ENCODE assay signal across 13 cellular contexts in genomic region chr19:57829316-57829715, GRCh38. TPM values are rescaled to one million over a fixed set of nuclear protein-coding genes. Genes with fewer than 3 reads are reported as not detected.
DNase-seq lines count a peak whose midpoint lies in the region; ATAC-seq and TF ChIP-seq lines count a peak whose summit lies in the region.
"Had no signal": no experiment of that assay in that cellular context is flagged by ENCODE, and none has a peak within 500 bp of the region (broad histone marks: within the 10 kb centered on the region; RNA-seq: fewer than 3 reads in every experiment).

No MANE protein-coding gene starts in this region.

- WGBS in mesodermal cell (ENCODE audit: insufficient coverage in 2 of 2), 2 experiments, result 94% methylated on average over 2 to 3 of the region's 5 CpGs

- H3K27ac Mint-ChIP-seq in CD8-positive, alpha-beta T cell, result peak overlapping the region; percentile 53
- H3K27ac Mint-ChIP-seq: activated naive CD8-positive, alpha-beta T cell; stimulated activated memory B cell treated with anti-CD40 and anti-IgM and Interleukin-4, amounts not matched to agents 10 μg/mL and 1 μg/mL and 100 μg/mL, for 72 hours had no signal

- peaks cover 40% of the 10 kb centered on the region for H3K4me1 Mint-ChIP-seq in CD8-positive, alpha-beta T cell (ENCODE audit: low read depth)
- H3K4me1 Mint-ChIP-seq: CD14-positive monocyte had no signal

- intact Hi-C loops in CD8-positive, alpha-beta T cell (cut with DNase I, micrococcal nuclease), result no loop called here

- no peak for DNase-seq in CD8-positive, alpha-beta T cell
- DNase-seq in fibroblast of pulmonary artery (ENCODE audit: low read depth) (peak; percentile 81), foreskin keratinocyte (no peak), NCI-H2196 (lab: John Stamatoyannopoulos, UW; ENCODE audit: unreplicated experiment) (no peak)
- DNase-seq in central memory CD4-positive, alpha-beta T cell, result no peak
- DNase-seq: NCI-H510A had no signal

- H3K36me3 Mint-ChIP-seq in CD8-positive, alpha-beta T cell, result peaks cover 41% of the 10 kb centered on the region

- H3K27me3 ChIP-seq in CD8-positive, alpha-beta T cell (ENCODE audit: insufficient read depth, low read length), result no peaks in the 10 kb centered on the region
- H3K27me3 ChIP-seq in foreskin keratinocyte, result no peaks in the 10 kb centered on the region
- H3K27me3 ChIP-seq: thyroid gland had no signal

- no peaks in the 10 kb centered on the region for H3K4me1 ChIP-seq in CD8-positive, alpha-beta T cell (ENCODE audit: insufficient read depth, low read length)
- H3K4me1 ChIP-seq in mesodermal cell (ENCODE audit: control insufficient read depth, insufficient read depth, low read length, poor library complexity, severe bottlenecking) (peaks cover 19% of the 10 kb centered on the region), foreskin keratinocyte (peaks cover 6% of the 10 kb centered on the region)

- no peak for TF ChIP-seq CTCF in CD8-positive, alpha-beta T cell (IDR thresholded peaks at IDR 0.05)
- no peak for TF ChIP-seq CTCF in VCaP (conservative IDR thresholded peaks at IDR 0.05)
- no peak for TF ChIP-seq CTCF in fibroblast of pulmonary artery (IDR thresholded peaks at IDR 0.05; ENCODE audit: low read length, missing control alignments)
- no peak for TF ChIP-seq CTCF in foreskin keratinocyte (conservative IDR thresholded peaks at IDR 0.05)

- POLR2A ChIA-PET in CD8-positive, alpha-beta T cell (lab: Charles Lee), result no interaction called here

- H3K4me3 Mint-ChIP-seq in CD8-positive, alpha-beta T cell, result no peak overlapping the region
- H3K4me3 Mint-ChIP-seq: activated naive CD8-positive, alpha-beta T cell; CD14-positive monocyte; stimulated activated memory B cell treated with anti-CD40 and anti-IgM and Interleukin-4, amounts not matched to agents 10 μg/mL and 1 μg/mL and 100 μg/mL, for 72 hours had no signal

- H3K9me3 ChIP-seq in CD8-positive, alpha-beta T cell (ENCODE audit: low read length), result no peaks in the 10 kb centered on the region
- H3K9me3 ChIP-seq in mesodermal cell (ENCODE audit: control insufficient read depth, low read length), result no peaks in the 10 kb centered on the region
- H3K9me3 ChIP-seq: thyroid gland had no signal

- no peak overlapping the region for H3K4me3 ChIP-seq in CD8-positive, alpha-beta T cell (ENCODE audit: low read depth, low read length)
- peak overlapping the region; percentile 74 for H3K4me3 ChIP-seq in fibroblast of pulmonary artery (replicated peaks; ENCODE audit: low read depth, low read length)
- peak overlapping the region; percentile 60 for H3K4me3 ChIP-seq in mesodermal cell (ENCODE audit: extremely low read depth, insufficient read depth, low read length, poor library complexity, severe bottlenecking)

- no peak overlapping the region for H3K27ac ChIP-seq in CD8-positive, alpha-beta T cell (ENCODE audit: low read depth, low read length)
- H3K27ac ChIP-seq in VCaP, result peak overlapping the region; percentile 97; the same call in 1 of the 2 replicates
- H3K27ac ChIP-seq in mesodermal cell (ENCODE audit: low read depth, low read length, severe bottlenecking), result peak overlapping the region; percentile 97
- H3K27ac ChIP-seq in foreskin keratinocyte, result no peak overlapping the region

- no peaks in the 10 kb centered on the region for H3K36me3 ChIP-seq in CD8-positive, alpha-beta T cell (ENCODE audit: insufficient read depth, low read length)
- peaks cover 39% of the 10 kb centered on the region for H3K36me3 ChIP-seq in mesodermal cell (ENCODE audit: control insufficient read depth, insufficient read depth, low read length)
- H3K36me3 ChIP-seq: thyroid gland had no signal

- CTCF ChIA-PET in CD8-positive, alpha-beta T cell (lab: Charles Lee), result interaction anchor here (0.6 kb wide), 1 partner anchor 14 kb away, joined by 3 read pairs; the partner anchor contains the start of gene ZNF552

- H3K9me3 Mint-ChIP-seq in CD8-positive, alpha-beta T cell, result no peaks in the 10 kb centered on the region
- H3K9me3 Mint-ChIP-seq: stimulated activated memory B cell treated with anti-CD40 and anti-IgM and Interleukin-4, amounts not matched to agents 10 μg/mL and 1 μg/mL and 100 μg/mL, for 72 hours had no signal

- ATAC-seq in CD8-positive, alpha-beta T cell, result no peak
- ATAC-seq in HG03457 (IDR thresholded peaks at IDR 0.05; ENCODE audit: unreplicated experiment) (no peak), foreskin keratinocyte (no peak)
- ATAC-seq: stimulated activated memory B cell treated with anti-CD40 and anti-IgM and Interleukin-4, amounts not matched to agents 10 μg/mL and 1 μg/mL and 100 μg/mL, for 72 hours had no signal

- H3K27me3 Mint-ChIP-seq in CD8-positive, alpha-beta T cell (ENCODE audit: low read depth), result no peaks in the 10 kb centered on the region
- H3K27me3 Mint-ChIP-seq: activated naive CD8-positive, alpha-beta T cell; stimulated activated memory B cell treated with anti-CD40 and anti-IgM and Interleukin-4, amounts not matched to agents 10 μg/mL and 1 μg/mL and 100 μg/mL, for 72 hours had no signal

RNA-seq across cellular contexts. Expression of gene ZNF587B, which starts 0.8 kb away (rescaled TPM):
- total RNA-seq in CD8-positive, alpha-beta T cell, result 10 to 100 TPM; 25.6 to 28.5 TPM
- 5.3 TPM for polyA plus RNA-seq in mesodermal cell (2013, experiment 1 of 2)
- polyA plus RNA-seq in mesodermal cell (2013, experiment 2 of 2), result 5.7 TPM
- 22.4 and 26.0 TPM in 2 replicates for total RNA-seq in foreskin keratinocyte
- polyA plus RNA-seq in foreskin keratinocyte, result 3.9 and 4.4 TPM in 2 replicates

RNA-seq across cellular contexts. Expression of gene ZNF552, which starts 14.6 kb away (rescaled TPM):
- total RNA-seq in CD8-positive, alpha-beta T cell, result 10 to 100 TPM; 14.3 to 18.6 TPM
- polyA plus RNA-seq in mesodermal cell (2013, experiment 1 of 2), result 3.3 TPM
- 4.7 TPM for polyA plus RNA-seq in mesodermal cell (2013, experiment 2 of 2)
- total RNA-seq in foreskin keratinocyte, result 8.3 and 8.6 TPM in 2 replicates
- polyA plus RNA-seq in foreskin keratinocyte, result 4.3 and 5.6 TPM in 2 replicates

RNA-seq across cellular contexts. Expression of gene ZNF587, which starts 20.3 kb away (rescaled TPM):
- 10 to 100 TPM; 45.4 to 46.9 TPM for total RNA-seq in CD8-positive, alpha-beta T cell
- 23.0 TPM for polyA plus RNA-seq in mesodermal cell (2013, experiment 1 of 2)
- 20.2 TPM for polyA plus RNA-seq in mesodermal cell (2013, experiment 2 of 2)
- total RNA-seq in foreskin keratinocyte, result 19.4 and 20.2 TPM in 2 replicates
- polyA plus RNA-seq in foreskin keratinocyte, result 2.2 and 2.5 TPM in 2 replicates

RNA-seq across cellular contexts. Expression of gene ZNF814, which starts 59.5 kb away (rescaled TPM):
- 10 to 100 TPM; 43.9 to 48.2 TPM for total RNA-seq in CD8-positive, alpha-beta T cell
- 15.6 TPM for polyA plus RNA-seq in mesodermal cell (2013, experiment 1 of 2)
- 10.9 TPM for polyA plus RNA-seq in mesodermal cell (2013, experiment 2 of 2)
- 11.1 and 12.8 TPM in 2 replicates for total RNA-seq in foreskin keratinocyte
- 13.5 and 15.6 TPM in 2 replicates for polyA plus RNA-seq in foreskin keratinocyte

RNA-seq across cellular contexts. Expression of gene ZNF586, which starts 59.8 kb away (rescaled TPM):
- 10 to 100 TPM; 54.0 to 57.6 TPM for total RNA-seq in CD8-positive, alpha-beta T cell
- polyA plus RNA-seq in mesodermal cell (2013, experiment 1 of 2), result 6.0 TPM
- polyA plus RNA-seq in mesodermal cell (2013, experiment 2 of 2), result 5.3 TPM
- total RNA-seq in foreskin keratinocyte, result 10.7 and 10.9 TPM in 2 replicates
- polyA plus RNA-seq in foreskin keratinocyte, result 3.8 and 5.6 TPM in 2 replicates

Comparison
In these comparisons a context has a peak if more than half of its experiments do, and no peak if none do; other contexts are left out.
1. H3K27ac ChIP-seq: peak in VCaP (single experiment) and mesodermal cell (single experiment); none in CD8-positive, alpha-beta T cell (single experiment) and foreskin keratinocyte (single experiment).